Comparison of ENCODE assay signal across 16 cellular contexts in the genomic region with DNA sequence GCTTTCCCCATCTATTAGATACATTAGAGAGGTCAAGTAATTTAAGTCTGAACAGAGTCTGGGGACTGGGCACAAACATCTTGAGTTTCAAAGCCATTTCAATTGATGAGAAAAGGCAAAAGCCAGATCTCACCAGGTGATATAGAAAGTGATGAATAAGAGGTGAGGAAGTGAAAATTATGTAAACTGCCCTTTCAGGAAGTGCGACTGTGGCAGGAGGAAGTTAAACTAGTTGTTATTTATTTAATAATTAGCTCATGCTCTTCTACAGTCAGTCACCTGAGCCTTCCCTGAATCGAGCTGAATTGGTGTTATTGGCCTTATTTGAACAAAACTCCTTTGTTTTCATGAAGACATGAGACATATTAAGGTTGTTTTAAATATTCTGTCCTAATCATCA.
DNase-seq lines count a peak whose midpoint lies in the region; ATAC-seq, FAIRE-seq and TF ChIP-seq lines count a peak whose summit lies in the region.
"Had no signal": no experiment of that assay in that cellular context is flagged by ENCODE, and none has a peak within 500 bp of the region (broad histone marks: within the 10 kb centered on the region; RNA-seq: fewer than 3 reads in every experiment).

No MANE protein-coding gene starts in this region.

- no peak overlapping the region for H3K27ac ChIP-seq in small intestine (ENCODE audit: low read depth in 1 of 2, low read length in 1 of 2)
- H3K27ac ChIP-seq in gastroesophageal sphincter: no peak overlapping the region
- H3K27ac ChIP-seq: 22Rv1, RWPE1, sigmoid colon had no signal

- TF ChIP-seq POLR2A in gastroesophageal sphincter (IDR thresholded peaks at IDR 0.05): no peak

- no peak for TF ChIP-seq EP300 in gastroesophageal sphincter (IDR thresholded peaks at IDR 0.05)

- DNase-seq in DMS153 (lab: John Stamatoyannopoulos, UW) (peak; percentile 16), DMS153 treated with DMSO at 0.1 percent for 48 hours (lab: John Stamatoyannopoulos, UW; ENCODE audit: unreplicated experiment) (no peak), small intestine (peak; percentile 1), NCI-H446 treated with DMSO at 0.1 percent for 48 hours (lab: John Stamatoyannopoulos, UW) (no peak), osteocyte (ENCODE audit: extremely low spot score, unreplicated experiment) (no peak)
- DNase-seq: activated T-cell treated with anti-CD3 and anti-CD28 coated beads for 4 hours, DND-41, mucosa of descending colon, NCI-H146, sigmoid colon, trophoblast cell had no signal

- no peaks in the 10 kb centered on the region for H3K36me3 Mint-ChIP-seq in osteocyte (ENCODE audit: unreplicated experiment)

- H3K4me3 Mint-ChIP-seq in osteocyte (ENCODE audit: unreplicated experiment): no peak overlapping the region

- no peaks in the 10 kb centered on the region for H3K9me3 Mint-ChIP-seq in osteocyte (ENCODE audit: unreplicated experiment)

- H3K27me3 ChIP-seq in small intestine (ENCODE audit: control insufficient read depth in 2 of 2, insufficient read depth in 2 of 2, low read length in 2 of 2) (no peaks in the 10 kb centered on the region), gastroesophageal sphincter (no peaks in the 10 kb centered on the region)
- H3K27me3 ChIP-seq: sigmoid colon had no signal

- no peak for FAIRE-seq in small intestine (lab: Jason Lieb, UNC)

- ATAC-seq in HG02623 (IDR thresholded peaks at IDR 0.05; ENCODE audit: unreplicated experiment): peak; percentile 89
- ATAC-seq in HG03457 (IDR thresholded peaks at IDR 0.05; ENCODE audit: unreplicated experiment): peak; percentile 90
- no peak for ATAC-seq in gastroesophageal sphincter
- ATAC-seq: mucosa of descending colon had no signal

- 11 to 35% (median 18%) methylated on average over 2 of the region's 2 CpGs for WGBS in small intestine, 3 donors
- 56 to 65% methylated on average over 2 of the region's 2 CpGs for WGBS in gastroesophageal sphincter (ENCODE audit: low coverage in 1 of 2), 2 donors

- TF ChIP-seq CTCF in osteocyte (IDR thresholded peaks at IDR 0.05): no peak
- no peak for TF ChIP-seq CTCF in gastroesophageal sphincter (IDR thresholded peaks at IDR 0.05)

- no peak overlapping the region for H3K4me3 ChIP-seq in small intestine (ENCODE audit: low read depth in 1 of 2, low read length in 2 of 2)
- no peak overlapping the region for H3K4me3 ChIP-seq in gastroesophageal sphincter
- H3K4me3 ChIP-seq: mucosa of descending colon, sigmoid colon had no signal

- peaks cover 40% of the 10 kb centered on the region for H3K27me3 Mint-ChIP-seq in osteocyte (ENCODE audit: unreplicated experiment)

- no peak overlapping the region for H3K27ac Mint-ChIP-seq in osteocyte (ENCODE audit: unreplicated experiment)

- no peaks in the 10 kb centered on the region for H3K4me1 Mint-ChIP-seq in osteocyte (ENCODE audit: unreplicated experiment)

- H3K9me3 ChIP-seq in small intestine (ENCODE audit: control insufficient read depth, low read depth): no peaks in the 10 kb centered on the region
- no peaks in the 10 kb centered on the region for H3K9me3 ChIP-seq in gastroesophageal sphincter
- H3K9me3 ChIP-seq: mucosa of descending colon, sigmoid colon had no signal

- H3K4me1 ChIP-seq in small intestine (ENCODE audit: control insufficient read depth in 2 of 2, insufficient read depth in 1 of 2, low read depth in 1 of 2, low read length in 1 of 2) (no peaks in the 10 kb centered on the region), gastroesophageal sphincter (no peaks in the 10 kb centered on the region)
- H3K4me1 ChIP-seq: sigmoid colon had no signal

- no peaks in the 10 kb centered on the region for H3K36me3 ChIP-seq in small intestine (ENCODE audit: control insufficient read depth in 2 of 2, insufficient read depth in 2 of 2, low read length in 2 of 2)
- no peaks in the 10 kb centered on the region for H3K36me3 ChIP-seq in gastroesophageal sphincter
- H3K36me3 ChIP-seq: sigmoid colon had no signal

Comparison
In these comparisons a context has a peak if more than half of its experiments do, and no peak if none do; other contexts are left out.
1. DNase-seq: peak in DMS153 (single experiment) and small intestine (single experiment); none in DMS153 treated with DMSO at 0.1 percent for 48 hours (single experiment), NCI-H446 treated with DMSO at 0.1 percent for 48 hours (single experiment) and osteocyte (single experiment).